In the genomic region with DNA sequence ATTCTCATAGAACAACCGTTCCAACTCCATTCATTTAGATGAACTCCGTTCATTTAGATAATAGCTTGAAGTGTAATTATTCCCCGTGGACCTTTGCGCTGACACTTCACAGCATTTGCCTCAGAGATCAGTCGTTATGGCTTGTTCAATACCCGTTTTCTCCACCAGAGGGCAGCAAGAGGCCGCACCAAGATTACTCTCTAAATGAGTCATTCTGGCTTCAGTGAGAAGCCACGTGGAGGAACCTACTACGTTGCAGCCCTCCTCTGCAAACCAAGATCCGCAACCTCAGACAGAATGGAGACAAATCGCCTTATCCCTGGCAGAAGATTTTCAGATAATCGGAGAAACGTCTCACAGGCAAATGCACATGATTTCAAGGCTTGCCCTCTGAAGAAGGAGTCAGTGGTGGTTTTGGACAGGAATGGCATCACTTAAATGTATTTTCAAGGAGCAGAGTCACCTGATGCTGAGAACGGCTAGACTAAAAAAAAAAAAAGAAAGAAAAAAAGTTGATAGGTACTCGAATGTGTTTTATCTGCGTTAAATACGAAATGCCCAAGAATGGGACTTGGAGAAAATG, we compare ENCODE assay signal across 7 cellular contexts.
DNase-seq lines count a peak whose midpoint lies in the region; ATAC-seq and TF ChIP-seq lines count a peak whose summit lies in the region.

No MANE protein-coding gene starts in this region.

- H3K4me3 ChIP-seq in gastrocnemius medialis, result peak overlapping the region in 2 of 4 donors; percentile 14 to 48

- TF ChIP-seq CTCF in GM13976 (IDR thresholded peaks at IDR 0.05; ENCODE audit: borderline replicate concordance, control extremely low read depth, extremely low read depth, insufficient read depth, missing control alignments), result peak; percentile 60
- TF ChIP-seq CTCF in gastrocnemius medialis (IDR thresholded peaks at IDR 0.05 in 4 of 5, conservative IDR thresholded peaks at IDR 0.05 in 1 of 5), result peak; percentile 94 to 97 (median 95)

- H3K9me3 ChIP-seq in gastrocnemius medialis, result no peaks in the 10 kb centered on the region

- in situ Hi-C loops in GM13976 (cut with MboI; ENCODE audit: low sequenced_read_pairs, unreplicated experiment), result loop anchor here (5.0 kb wide), 1 partner anchor 231 kb away; no protein-coding TSS in a partner anchor
- in situ Hi-C loops in gastrocnemius medialis (cut with MboI; ENCODE audit: low sequenced_read_pairs in 4 of 4), result loop anchor here in 3 of 4 donors (5.0 to 25.0 kb wide), 3 partner anchors 83 to 561 kb away; no protein-coding TSS in a partner anchor

- intact Hi-C loops in gastrocnemius medialis (cut with DNase I; ENCODE audit: low total_unique reads), result loop anchor here (1.0 to 5.0 kb wide), 4 partner anchors 86 to 576 kb away; no protein-coding TSS in a partner anchor

- TF ChIP-seq POLR2A in gastrocnemius medialis (IDR thresholded peaks at IDR 0.05), result no peak

- peak overlapping the region; percentile 66 for H3K27ac ChIP-seq in angular gyrus (ENCODE audit: low read depth, low read length)
- H3K27ac ChIP-seq in gastrocnemius medialis, result peak overlapping the region in 2 of 4 donors; percentile 16 to 32

- peak; percentile 93 for ATAC-seq in HG02852 (IDR thresholded peaks at IDR 0.05; ENCODE audit: unreplicated experiment)
- ATAC-seq in gastrocnemius medialis, result peak; percentile 98 to 99

- peaks cover 7 to 9% of the 10 kb centered on the region in 2 donors for H3K4me1 ChIP-seq in gastrocnemius medialis

- peak; percentile 77 for DNase-seq in GM13976 (ENCODE audit: low spot score)
- peak; percentile 72 for DNase-seq in NCI-H1436 treated with DMSO at 0.1 percent for 48 hours (lab: John Stamatoyannopoulos, UW)
- DNase-seq in T-helper 1 cell, result peak; percentile 52 to 82 (median 77)
- DNase-seq in hepatic stellate cell (ENCODE audit: low spot score), result peak; percentile 64
- peak; percentile 65 to 79 for DNase-seq in gastrocnemius medialis

- no peaks in the 10 kb centered on the region for H3K27me3 ChIP-seq in gastrocnemius medialis

- no peaks in the 10 kb centered on the region for H3K36me3 ChIP-seq in gastrocnemius medialis
